1 cellular context compared by ENCODE assay signal in the genomic region with DNA sequence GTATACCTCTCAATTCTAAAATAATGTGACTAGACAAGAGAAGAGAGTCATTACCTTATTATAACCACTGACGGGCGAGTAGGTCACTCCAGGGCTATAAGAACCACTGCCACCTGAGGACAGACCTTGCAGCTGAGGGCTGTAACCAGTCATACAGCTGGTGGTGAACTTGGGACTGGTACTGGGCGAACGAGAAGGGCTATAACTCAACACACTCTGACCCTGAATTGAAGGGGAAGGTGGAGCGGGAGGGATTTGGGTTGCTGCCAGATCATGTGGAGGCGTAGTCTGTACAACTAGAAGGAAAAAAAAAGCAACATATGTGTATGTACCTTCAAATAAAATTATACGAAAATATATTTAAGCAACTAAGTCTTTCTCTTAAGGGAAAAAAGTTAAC.
TF ChIP-seq lines count a peak whose summit lies in the region.

No MANE protein-coding gene starts in this region.

TF ChIP-seq in K562, 482 proteins besides CTCF, POLR2A, EP300 and RAD21 (continued from another document):
- TF ChIP-seq, protein P1, sequence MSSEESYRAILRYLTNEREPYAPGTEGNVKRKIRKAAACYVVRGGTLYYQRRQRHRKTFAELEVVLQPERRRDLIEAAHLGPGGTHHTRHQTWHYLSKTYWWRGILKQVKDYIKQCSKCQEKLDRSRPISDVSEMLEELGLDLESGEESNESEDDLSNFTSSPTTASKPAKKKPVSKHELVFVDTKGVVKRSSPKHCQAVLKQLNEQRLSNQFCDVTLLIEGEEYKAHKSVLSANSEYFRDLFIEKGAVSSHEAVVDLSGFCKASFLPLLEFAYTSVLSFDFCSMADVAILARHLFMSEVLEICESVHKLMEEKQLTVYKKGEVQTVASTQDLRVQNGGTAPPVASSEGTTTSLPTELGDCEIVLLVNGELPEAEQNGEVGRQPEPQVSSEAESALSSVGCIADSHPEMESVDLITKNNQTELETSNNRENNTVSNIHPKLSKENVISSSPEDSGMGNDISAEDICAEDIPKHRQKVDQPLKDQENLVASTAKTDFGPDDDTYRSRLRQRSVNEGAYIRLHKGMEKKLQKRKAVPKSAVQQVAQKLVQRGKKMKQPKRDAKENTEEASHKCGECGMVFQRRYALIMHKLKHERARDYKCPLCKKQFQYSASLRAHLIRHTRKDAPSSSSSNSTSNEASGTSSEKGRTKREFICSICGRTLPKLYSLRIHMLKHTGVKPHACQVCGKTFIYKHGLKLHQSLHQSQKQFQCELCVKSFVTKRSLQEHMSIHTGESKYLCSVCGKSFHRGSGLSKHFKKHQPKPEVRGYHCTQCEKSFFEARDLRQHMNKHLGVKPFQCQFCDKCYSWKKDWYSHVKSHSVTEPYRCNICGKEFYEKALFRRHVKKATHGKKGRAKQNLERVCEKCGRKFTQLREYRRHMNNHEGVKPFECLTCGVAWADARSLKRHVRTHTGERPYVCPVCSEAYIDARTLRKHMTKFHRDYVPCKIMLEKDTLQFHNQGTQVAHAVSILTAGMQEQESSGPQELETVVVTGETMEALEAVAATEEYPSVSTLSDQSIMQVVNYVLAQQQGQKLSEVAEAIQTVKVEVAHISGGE (CRISPR knock-in tag; IDR thresholded peaks at IDR 0.05) = no peak
- peak; percentile 61 for TF ChIP-seq NR2C1 (IDR thresholded peaks at IDR 0.05)
- no peak for TF ChIP-seq NR2C1 (tag; IDR thresholded peaks at IDR 0.05)
- TF ChIP-seq ZNF431 (CRISPR knock-in tag; IDR thresholded peaks at IDR 0.05) = no peak
- TF ChIP-seq, protein P2, sequence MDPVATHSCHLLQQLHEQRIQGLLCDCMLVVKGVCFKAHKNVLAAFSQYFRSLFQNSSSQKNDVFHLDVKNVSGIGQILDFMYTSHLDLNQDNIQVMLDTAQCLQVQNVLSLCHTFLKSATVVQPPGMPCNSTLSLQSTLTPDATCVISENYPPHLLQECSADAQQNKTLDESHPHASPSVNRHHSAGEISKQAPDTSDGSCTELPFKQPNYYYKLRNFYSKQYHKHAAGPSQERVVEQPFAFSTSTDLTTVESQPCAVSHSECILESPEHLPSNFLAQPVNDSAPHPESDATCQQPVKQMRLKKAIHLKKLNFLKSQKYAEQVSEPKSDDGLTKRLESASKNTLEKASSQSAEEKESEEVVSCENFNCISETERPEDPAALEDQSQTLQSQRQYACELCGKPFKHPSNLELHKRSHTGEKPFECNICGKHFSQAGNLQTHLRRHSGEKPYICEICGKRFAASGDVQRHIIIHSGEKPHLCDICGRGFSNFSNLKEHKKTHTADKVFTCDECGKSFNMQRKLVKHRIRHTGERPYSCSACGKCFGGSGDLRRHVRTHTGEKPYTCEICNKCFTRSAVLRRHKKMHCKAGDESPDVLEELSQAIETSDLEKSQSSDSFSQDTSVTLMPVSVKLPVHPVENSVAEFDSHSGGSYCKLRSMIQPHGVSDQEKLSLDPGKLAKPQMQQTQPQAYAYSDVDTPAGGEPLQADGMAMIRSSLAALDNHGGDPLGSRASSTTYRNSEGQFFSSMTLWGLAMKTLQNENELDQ (CRISPR knock-in tag; IDR thresholded peaks at IDR 0.05; ENCODE audit: borderline replicate concordance) = no peak
- TF ChIP-seq BACH1 (tag; IDR thresholded peaks at IDR 0.05) = no peak
- TF ChIP-seq, protein P3, sequence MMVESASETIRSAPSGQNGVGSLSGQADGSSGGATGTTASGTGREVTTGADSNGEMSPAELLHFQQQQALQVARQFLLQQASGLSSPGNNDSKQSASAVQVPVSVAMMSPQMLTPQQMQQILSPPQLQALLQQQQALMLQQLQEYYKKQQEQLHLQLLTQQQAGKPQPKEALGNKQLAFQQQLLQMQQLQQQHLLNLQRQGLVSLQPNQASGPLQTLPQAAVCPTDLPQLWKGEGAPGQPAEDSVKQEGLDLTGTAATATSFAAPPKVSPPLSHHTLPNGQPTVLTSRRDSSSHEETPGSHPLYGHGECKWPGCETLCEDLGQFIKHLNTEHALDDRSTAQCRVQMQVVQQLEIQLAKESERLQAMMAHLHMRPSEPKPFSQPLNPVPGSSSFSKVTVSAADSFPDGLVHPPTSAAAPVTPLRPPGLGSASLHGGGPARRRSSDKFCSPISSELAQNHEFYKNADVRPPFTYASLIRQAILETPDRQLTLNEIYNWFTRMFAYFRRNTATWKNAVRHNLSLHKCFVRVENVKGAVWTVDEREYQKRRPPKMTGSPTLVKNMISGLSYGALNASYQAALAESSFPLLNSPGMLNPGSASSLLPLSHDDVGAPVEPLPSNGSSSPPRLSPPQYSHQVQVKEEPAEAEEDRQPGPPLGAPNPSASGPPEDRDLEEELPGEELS (CRISPR knock-in tag; IDR thresholded peaks at IDR 0.05; ENCODE audit: borderline replicate concordance) = no peak
- TF ChIP-seq PHTF2 (CRISPR knock-in tag; IDR thresholded peaks at IDR 0.05) = no peak
- TF ChIP-seq GTF2F1 (IDR thresholded peaks at IDR 0.05; ENCODE audit: low read depth, low read length) = no peak
- TF ChIP-seq, protein P4, sequence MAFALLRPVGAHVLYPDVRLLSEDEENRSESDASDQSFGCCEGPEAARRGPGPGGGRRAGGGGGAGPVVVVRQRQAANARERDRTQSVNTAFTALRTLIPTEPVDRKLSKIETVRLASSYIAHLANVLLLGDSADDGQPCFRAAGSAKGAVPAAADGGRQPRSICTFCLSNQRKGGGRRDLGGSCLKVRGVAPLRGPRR (CRISPR knock-in tag; IDR thresholded peaks at IDR 0.05) = no peak
- no peak for TF ChIP-seq ZNF584 (CRISPR knock-in tag; IDR thresholded peaks at IDR 0.05; ENCODE audit: low read depth)
- no peak for TF ChIP-seq ZNF785 (CRISPR knock-in tag; IDR thresholded peaks at IDR 0.05)
- TF ChIP-seq FUS (optimal IDR thresholded peaks at IDR 0.05; ENCODE audit: low read depth, low read length) = no peak
